24 cellular contexts compared by ENCODE assay signal in the genomic region with DNA sequence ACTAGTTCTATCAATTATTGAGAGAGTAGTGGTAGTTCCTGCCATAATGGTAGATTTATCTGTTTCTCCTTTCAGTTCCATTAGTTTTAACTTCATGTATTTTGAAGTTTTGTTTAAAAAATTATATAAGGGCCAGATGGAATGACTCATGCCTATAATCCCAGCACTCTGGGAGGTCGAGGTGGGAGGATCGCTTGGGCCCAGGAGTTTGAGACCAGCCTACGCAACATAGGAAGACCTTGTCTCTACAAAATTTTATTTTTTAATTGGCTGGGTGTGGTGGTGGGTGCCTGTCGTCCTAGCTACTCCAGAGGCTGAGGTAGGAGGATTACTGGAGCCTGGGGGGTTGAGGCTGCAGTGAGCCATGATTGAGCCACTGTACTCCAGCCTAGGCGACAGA. TPM values are rescaled to one million over a fixed set of nuclear protein-coding genes. Genes with fewer than 3 reads are reported as not detected.
"Had no signal": no experiment of that assay in that cellular context is flagged by ENCODE, and none has a peak within 500 bp of the region (broad histone marks: within the 10 kb centered on the region; RNA-seq: fewer than 3 reads in every experiment).

No MANE protein-coding gene starts in this region.

- H3K27ac ChIP-seq: HL-60, PC-9, Peyer's patch, SJCRH30 had no signal

- H3K4me2 ChIP-seq: PC-9 had no signal

- H3K27me3 ChIP-seq: Peyer's patch had no signal

- H2AFZ ChIP-seq: PC-9 had no signal

- H3K9me3 ChIP-seq: Peyer's patch, SJCRH30 had no signal

- ATAC-seq: Right ventricle myocardium inferior, SK-N-SH treated with all-trans-retinoic acid at 6 μM for 48 hours had no signal

- H3K4me3 ChIP-seq: PC-9, Peyer's patch, SJCRH30 had no signal

- DNase-seq: Karpas-422, KG1, MM.1S, NCI-H1092 treated with DMSO at 0.1 percent for 48 hours, NCI-H1436, NCI-H187, NCI-H2029, NCI-H2081 treated with DMSO at 0.1 percent for 48 hours, NCI-H2171, NCI-H226, NCI-H446, NCI-H510A, NCI-H524 treated with DMSO at 0.1 percent for 48 hours, NCI-H69, NCI-H774, PC-9, Peyer's patch, SHP77 treated with DMSO at 0.1 percent for 48 hours, SJCRH30 had no signal

- H3K4me1 ChIP-seq: Peyer's patch had no signal

- H3K36me3 ChIP-seq: Peyer's patch, SJCRH30 had no signal

RNA-seq across cellular contexts. Expression of gene SLC4A1, which starts 34.4 kb away (rescaled TPM):
- total RNA-seq: OCI-LY7, PC-9, Peyer's patch, RPMI7951 had no signal
